Comparison of ENCODE assay signal across 1 cellular context in genomic region chr9:82495884-82496777, GRCh38.
TF ChIP-seq lines count a peak whose summit lies in the region.

No MANE protein-coding gene starts in this region.

TF ChIP-seq in HepG2, 621 proteins besides CTCF, POLR2A, EP300 and RAD21 (continued from another document):
- no peak for TF ChIP-seq ZNF263 (CRISPR knock-in tag; IDR thresholded peaks at IDR 0.05)
